Comparison of ENCODE assay signal across 2 cellular contexts in genomic region chr19:491146-491741, GRCh38.
TF ChIP-seq lines count a peak whose summit lies in the region.

No MANE protein-coding gene starts in this region.

TF ChIP-seq in HEK293T, 16 proteins besides CTCF, POLR2A, EP300 and RAD21:
- TF ChIP-seq SUZ12 (IDR thresholded peaks at IDR 0.05) (no peak), ARNT (IDR thresholded peaks at IDR 0.05) (no peak), LEF1 (IDR thresholded peaks at IDR 0.05; ENCODE audit: borderline replicate concordance) (no peak), L3MBTL2 (conservative IDR thresholded peaks at IDR 0.05) (peak; percentile 74), HDGF (IDR thresholded peaks at IDR 0.05; ENCODE audit: borderline replicate concordance) (no peak), CTBP1 (IDR thresholded peaks at IDR 0.05; ENCODE audit: borderline replicate concordance) (no peak), FOXM1 (IDR thresholded peaks at IDR 0.05; ENCODE audit: borderline replicate concordance) (no peak), PKNOX1 (IDR thresholded peaks at IDR 0.05) (no peak)

TF ChIP-seq in H1, 55 proteins besides CTCF, POLR2A, EP300 and RAD21:
- TF ChIP-seq CHD1 (IDR thresholded peaks at IDR 0.05; ENCODE audit: low read depth, low read length): no peak
